ENCODE assay signal across 15 cellular contexts in the genomic region with DNA sequence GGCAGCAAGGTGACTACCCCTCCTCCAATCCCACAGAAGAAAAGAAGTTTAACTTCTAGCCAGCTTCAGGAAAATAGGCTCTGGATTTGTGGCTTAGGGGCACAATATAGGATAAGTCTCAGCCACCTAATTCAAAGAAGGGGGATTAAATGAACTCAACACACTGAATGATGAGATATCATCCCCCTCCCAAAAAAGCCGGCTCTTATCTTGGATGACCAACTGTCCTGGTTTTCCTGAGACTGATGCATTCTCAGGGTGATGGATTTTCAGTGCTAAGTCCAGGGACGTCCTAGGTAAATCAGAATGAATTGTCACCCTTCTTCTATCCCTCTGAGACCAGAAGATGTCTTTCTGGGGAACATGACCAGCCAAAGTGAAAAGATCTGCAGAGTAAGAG.
"Had no signal": no experiment of that assay in that cellular context is flagged by ENCODE, and none has a peak within 500 bp of the region (broad histone marks: within the 10 kb centered on the region; RNA-seq: fewer than 3 reads in every experiment).

No MANE protein-coding gene starts in this region.

- H3K27ac ChIP-seq: colonic mucosa, gastrocnemius medialis, thyroid gland had no signal

- H3K36me3 Mint-ChIP-seq: stimulated activated memory B cell treated with anti-CD40 and anti-IgM and Interleukin-4, amounts not matched to agents 10 μg/mL and 1 μg/mL and 100 μg/mL, for 72 hours had no signal

- H3K9me3 Mint-ChIP-seq: nephron progenitor cell; stimulated activated memory B cell treated with anti-CD40 and anti-IgM and Interleukin-4, amounts not matched to agents 10 μg/mL and 1 μg/mL and 100 μg/mL, for 72 hours had no signal

- H3K9me3 ChIP-seq: adrenal gland, colonic mucosa, gastrocnemius medialis, heart left ventricle, sigmoid colon, thyroid gland, vagina had no signal

- H3K4me3 Mint-ChIP-seq: nephron progenitor cell; stimulated activated memory B cell treated with anti-CD40 and anti-IgM and Interleukin-4, amounts not matched to agents 10 μg/mL and 1 μg/mL and 100 μg/mL, for 72 hours had no signal

- H3K27me3 ChIP-seq: adrenal gland, colonic mucosa, gastrocnemius medialis, heart left ventricle, sigmoid colon, thyroid gland, vagina had no signal

- H3K4me3 ChIP-seq: adrenal gland, colonic mucosa, gastrocnemius medialis, heart left ventricle, sigmoid colon, thyroid gland, vagina had no signal

- DNase-seq: activated CD4-positive, alpha-beta T cell treated with anti-CD3 and anti-CD28 coated beads, Interleukin-2, amount 50 U/mL, for 4 hours; activated gamma-delta T cell; colonic mucosa; nephron progenitor cell; sigmoid colon; stimulated activated CD4-positive, alpha-beta T cell treated with anti-CD3 and anti-CD28 coated beads, Interleukin-4, amount 100 ng/mL, for 4 hours; T-helper 2 cell had no signal

- H3K4me1 ChIP-seq: colonic mucosa had no signal

- ATAC-seq: activated naive CD4-positive, alpha-beta T cell treated with anti-CD3 and anti-CD28 coated beads, Interleukin-2, amount 50 U/mL, for 72 hours; gastrocnemius medialis; stimulated activated memory B cell treated with anti-CD40 and anti-IgM and Interleukin-4, amounts not matched to agents 10 μg/mL and 1 μg/mL and 100 μg/mL, for 72 hours had no signal

- FAIRE-seq: endometrium had no signal

- H3K36me3 ChIP-seq: adrenal gland, colonic mucosa, gastrocnemius medialis, heart left ventricle, sigmoid colon, thyroid gland, vagina had no signal

- H3K27ac Mint-ChIP-seq: activated naive CD4-positive, alpha-beta T cell treated with anti-CD3 and anti-CD28 coated beads, Interleukin-2, amount 50 U/mL, for 72 hours; nephron progenitor cell; stimulated activated memory B cell treated with anti-CD40 and anti-IgM and Interleukin-4, amounts not matched to agents 10 μg/mL and 1 μg/mL and 100 μg/mL, for 72 hours had no signal
